Comparison of ENCODE assay signal across 1 cellular context in genomic region chr5:67605730-67606585, GRCh38.
TF ChIP-seq lines count a peak whose summit lies in the region.

No MANE protein-coding gene starts in this region.

TF ChIP-seq in HepG2, 621 proteins besides CTCF, POLR2A, EP300 and RAD21 (continued from another document and continues in another):
- TF ChIP-seq BCL3 (CRISPR knock-in tag; IDR thresholded peaks at IDR 0.05) (no peak; the same call in 1 of the 2 replicates), ZNF580 (CRISPR knock-in tag; IDR thresholded peaks at IDR 0.05; ENCODE audit: borderline replicate concordance, low read depth) (no peak), GMEB1 (CRISPR knock-in tag; IDR thresholded peaks at IDR 0.05; ENCODE audit: borderline replicate concordance) (no peak; the same call in 1 of the 2 replicates), ZNF597 (CRISPR knock-in tag; IDR thresholded peaks at IDR 0.05) (no peak), ZNF264 (CRISPR knock-in tag; IDR thresholded peaks at IDR 0.05) (no peak), HNF1B (CRISPR knock-in tag; IDR thresholded peaks at IDR 0.05) (peak; percentile 60), TBX3 (IDR thresholded peaks at IDR 0.05; ENCODE audit: borderline replicate concordance) (no peak), HDAC6 (IDR thresholded peaks at IDR 0.05; ENCODE audit: low read depth, low read length) (no peak), SP5 (CRISPR knock-in tag; IDR thresholded peaks at IDR 0.05; ENCODE audit: borderline replicate concordance, low read depth) (peak; percentile 95), ARID3A (IDR thresholded peaks at IDR 0.05; ENCODE audit: low read depth, low read length) (peak; percentile 47; the same call in 1 of the 2 replicates), ZHX2 (IDR thresholded peaks at IDR 0.05; ENCODE audit: low read depth) (no peak), ZHX2 (CRISPR knock-in tag; IDR thresholded peaks at IDR 0.05; ENCODE audit: borderline replicate concordance) (no peak), KDM6A (CRISPR knock-in tag; IDR thresholded peaks at IDR 0.05; ENCODE audit: low read depth) (peak; percentile 76), ZNF780A (CRISPR knock-in tag; IDR thresholded peaks at IDR 0.05) (no peak), TFE3 (CRISPR knock-in tag; IDR thresholded peaks at IDR 0.05) (no peak), ZNF430 (CRISPR knock-in tag; IDR thresholded peaks at IDR 0.05) (peak; percentile 57; the same call in 1 of the 2 replicates), KIAA2018 (CRISPR knock-in tag; IDR thresholded peaks at IDR 0.05; ENCODE audit: borderline replicate concordance) (no peak), HOXA9 (CRISPR knock-in tag; IDR thresholded peaks at IDR 0.05; ENCODE audit: borderline replicate concordance) (no peak), KLF12 (CRISPR knock-in tag; IDR thresholded peaks at IDR 0.05; ENCODE audit: borderline replicate concordance) (no peak), ZBTB20 (CRISPR knock-in tag; IDR thresholded peaks at IDR 0.05; ENCODE audit: borderline replicate concordance, low read depth) (no peak), SIX1 (CRISPR knock-in tag; IDR thresholded peaks at IDR 0.05; ENCODE audit: borderline replicate concordance) (0 out of 2 replicates have a peak, but pooled peaks have one; percentile 22), GATA4 (IDR thresholded peaks at IDR 0.05; ENCODE audit: borderline replicate concordance, low read depth) (peak; percentile 75), ZNF691 (CRISPR knock-in tag; IDR thresholded peaks at IDR 0.05; ENCODE audit: borderline replicate concordance, low read depth) (no peak), ELF4 (CRISPR knock-in tag; IDR thresholded peaks at IDR 0.05; ENCODE audit: borderline replicate concordance) (no peak), SIN3A (IDR thresholded peaks at IDR 0.05; ENCODE audit: borderline replicate concordance, low read depth, low read length) (no peak)
